29 cellular contexts compared by ENCODE assay signal in the genomic region with DNA sequence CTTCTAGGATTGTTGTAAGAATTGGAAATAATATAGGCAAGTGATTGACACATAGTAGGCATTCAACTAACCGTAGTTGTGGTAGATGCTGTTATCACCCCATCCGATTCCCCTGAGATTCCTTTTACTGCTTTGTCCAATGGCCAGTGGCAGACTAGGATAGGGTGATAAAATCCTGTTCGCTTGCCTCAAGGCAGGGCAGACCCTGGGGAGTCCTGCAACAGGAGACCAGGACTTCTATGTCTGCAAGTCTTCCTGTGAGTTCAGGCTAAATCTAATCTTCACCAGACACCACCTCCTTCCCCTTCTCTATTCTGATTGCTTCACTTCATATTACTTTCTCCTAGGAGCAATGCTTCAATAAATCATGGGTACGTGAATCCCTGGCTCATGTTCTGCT. TPM values are rescaled to one million over a fixed set of nuclear protein-coding genes. Genes with fewer than 3 reads are reported as not detected.
"Had no signal": no experiment of that assay in that cellular context is flagged by ENCODE, and none has a peak within 500 bp of the region (broad histone marks: within the 10 kb centered on the region; RNA-seq: fewer than 3 reads in every experiment).

No MANE protein-coding gene starts in this region.

- H3K4me2 ChIP-seq: KMS-11 had no signal

- H3K4me3 ChIP-seq: adrenal gland, body of pancreas, breast epithelium, SJCRH30, SK-N-MC had no signal

- H3K36me3 ChIP-seq: adrenal gland, breast epithelium, SJCRH30 had no signal

- H3K4me1 ChIP-seq: adrenal gland, body of pancreas, breast epithelium, SJCRH30 had no signal

- H3K9me3 ChIP-seq: adrenal gland, body of pancreas, breast epithelium, SJCRH30 had no signal

- H3K4me1 Mint-ChIP-seq: activated CD4-positive, alpha-beta T cell treated with anti-CD3 and anti-CD28 coated beads for 36 hours; activated CD4-positive, alpha-beta T cell treated with anti-CD3 and anti-CD28 coated beads, Interleukin-2, amount 10 ng/mL, durations not matched to agents 7 days and 5 days had no signal

- H3K27ac ChIP-seq: adrenal gland, body of pancreas, breast epithelium, KMS-11, SJCRH30, SK-N-MC had no signal

- H3K27ac Mint-ChIP-seq: activated CD4-positive, alpha-beta T cell treated with anti-CD3 and anti-CD28 coated beads for 36 hours; activated CD4-positive, alpha-beta T cell treated with anti-CD3 and anti-CD28 coated beads, Interleukin-2, amount 10 ng/mL, durations not matched to agents 7 days and 5 days; activated CD8-positive, alpha-beta T cell treated with anti-CD3 and anti-CD28 coated beads, Interleukin-2, amount 10 ng/mL, durations not matched to agents 7 days and 5 days; activated naive CD4-positive, alpha-beta T cell treated with anti-CD3 and anti-CD28 coated beads for 36 hours; activated naive CD4-positive, alpha-beta T cell treated with anti-CD3 and anti-CD28 coated beads, Interleukin-2, amount 50 U/mL, for 72 hours; activated T-cell treated with anti-CD3 and anti-CD28 coated beads, Interleukin-2, amount 50 U/mL, for 24 hours; activated T-helper 2 cell treated with anti-CD3 and anti-CD28 coated beads, Interferon-gamma antibody, Interleukin-2, Interleukin-4, amounts not matched to agents 10 μg/mL and 5 μg/mL and 100 μg/mL, durations not matched to agents 14 hours and 24 hours and 36 hours; T-helper 1 cell treated with Interleukin-12 subunit alpha and Interleukin-12 subunit beta and Interleukin-4 antibody, amounts not matched to agents 30 μg/mL and 1 μg/mL, for 36 hours; T-helper 2 cell treated with Interferon-gamma antibody and Interleukin-4, amounts not matched to agents 5 μg/mL and 100 μg/mL, for 36 hours had no signal

- H3K27me3 ChIP-seq: adrenal gland, body of pancreas, breast epithelium, SJCRH30 had no signal

- H3K4me3 Mint-ChIP-seq: activated CD4-positive, alpha-beta T cell treated with anti-CD3 and anti-CD28 coated beads for 36 hours; activated CD4-positive, alpha-beta T cell treated with anti-CD3 and anti-CD28 coated beads, Interleukin-2, amount 10 ng/mL, durations not matched to agents 7 days and 5 days; activated CD8-positive, alpha-beta T cell treated with anti-CD3 and anti-CD28 coated beads, Interleukin-2, amount 10 ng/mL, durations not matched to agents 7 days and 5 days; activated naive CD4-positive, alpha-beta T cell treated with anti-CD3 and anti-CD28 coated beads for 36 hours; activated T-cell treated with anti-CD3 and anti-CD28 coated beads, Interleukin-2, amount 50 U/mL, for 24 hours; T-helper 1 cell treated with Interleukin-12 subunit alpha and Interleukin-12 subunit beta and Interleukin-4 antibody, amounts not matched to agents 30 μg/mL and 1 μg/mL, for 36 hours; T-helper 2 cell treated with Interferon-gamma antibody and Interleukin-4, amounts not matched to agents 5 μg/mL and 100 μg/mL, for 36 hours had no signal

- DNase-seq: activated CD4-positive, alpha-beta T cell treated with anti-CD3 and anti-CD28 coated beads for 36 hours; activated CD4-positive, alpha-beta T cell treated with anti-CD3 and anti-CD28 coated beads, Interleukin-2, amount 10 ng/mL, durations not matched to agents 7 days and 5 days; activated CD4-positive, alpha-beta T cell treated with anti-CD3 and anti-CD28 coated beads, Interleukin-2, amount 50 U/mL, for 48 hours; activated CD8-positive, alpha-beta T cell treated with anti-CD3 and anti-CD28 coated beads, Interleukin-2, amount 10 ng/mL, durations not matched to agents 7 days and 5 days; activated gamma-delta T cell; activated naive CD4-positive, alpha-beta T cell treated with anti-CD3 and anti-CD28 coated beads for 36 hours; activated T-cell treated with anti-CD3 and anti-CD28 coated beads, Interleukin-2, amount 50 U/mL, for 24 hours; adrenal gland; body of pancreas; MM.1S; MV-4-11; NCI-H1092; NCI-H1694 treated with DMSO at 0.1 percent for 48 hours; NCI-H2029; NCI-H2107; NCI-H2171; NCI-H510A; NCI-H526; SHP77; SJCRH30 had no signal

- H3K9ac ChIP-seq: KMS-11 had no signal

- ATAC-seq: activated CD4-positive, alpha-beta T cell treated with anti-CD3 and anti-CD28 coated beads for 36 hours; activated CD4-positive, CD25-positive, alpha-beta regulatory T cell treated with anti-CD3 and anti-CD28 coated beads, Interleukin-2, amount 50 U/mL, for 24 hours; activated CD8-positive, alpha-beta T cell treated with anti-CD3 and anti-CD28 coated beads, Interleukin-2, amount 10 ng/mL, durations not matched to agents 7 days and 5 days; activated naive CD4-positive, alpha-beta T cell treated with anti-CD3 and anti-CD28 coated beads, Interleukin-2, amount 50 U/mL, for 72 hours; body of pancreas; Panc1 had no signal

RNA-seq across cellular contexts. Expression of a gene that starts 42.8 kb away (rescaled TPM):
- total RNA-seq: activated CD4-positive, alpha-beta T cell treated with anti-CD3 and anti-CD28 coated beads, Interleukin-2, amount 10 ng/mL, durations not matched to agents 7 days and 5 days; activated CD8-positive, alpha-beta T cell treated with anti-CD3 and anti-CD28 coated beads, Interleukin-2, amount 10 ng/mL, durations not matched to agents 7 days and 5 days; activated T-helper 2 cell treated with anti-CD3 and anti-CD28 coated beads, Interferon-gamma antibody, Interleukin-2, Interleukin-4, amounts not matched to agents 10 μg/mL and 5 μg/mL and 100 μg/mL, durations not matched to agents 14 hours and 24 hours and 36 hours had no signal
